19 cellular contexts compared by ENCODE assay signal in genomic region chr1:92043621-92044020, GRCh38. TPM values are rescaled to one million over a fixed set of nuclear protein-coding genes. Genes with fewer than 3 reads are reported as not detected.
DNase-seq lines count a peak whose midpoint lies in the region; ATAC-seq and TF ChIP-seq lines count a peak whose summit lies in the region.
"Had no signal": no experiment of that assay in that cellular context is flagged by ENCODE, and none has a peak within 500 bp of the region (broad histone marks: within the 10 kb centered on the region; RNA-seq: fewer than 3 reads in every experiment).

No MANE protein-coding gene starts in this region.

- H3K27me3 Mint-ChIP-seq in neural progenitor cell (ENCODE audit: insufficient read depth, low read depth) (no peaks in the 10 kb centered on the region), chondrocyte (ENCODE audit: low read depth) (no peaks in the 10 kb centered on the region)

- DNase-seq in NCI-H2081 (lab: John Stamatoyannopoulos, UW) (peak; percentile 1 to 6), NCI-H2081 treated with DMSO at 0.1 percent for 48 hours (lab: John Stamatoyannopoulos, UW) (no peak), NCI-H526 (lab: John Stamatoyannopoulos, UW) (peak; percentile 7 to 60), neural progenitor cell (ENCODE audit: low spot score) (peak; percentile 3), chondrocyte (ENCODE audit: low spot score) (no peak), RKO (ENCODE audit: low spot score) (no peak)
- DNase-seq: 8988T, DMS 273 treated with DMSO at 0.1 percent for 48 hours, Karpas-422, NCI-H1417 treated with DMSO at 0.1 percent for 48 hours, NCI-H2107, SHP77 had no signal

- ATAC-seq in GM18505 (IDR thresholded peaks at IDR 0.05; ENCODE audit: unreplicated experiment): no peak

- H2AFZ ChIP-seq in neural progenitor cell (replicated peaks): no peak overlapping the region
- H2AFZ ChIP-seq: PC-9 had no signal

- H3K4me1 Mint-ChIP-seq in neural progenitor cell (no peaks in the 10 kb centered on the region), chondrocyte (ENCODE audit: low read depth) (no peaks in the 10 kb centered on the region)

- H3K36me3 ChIP-seq in duodenal mucosa (ENCODE audit: control insufficient read depth in 1 of 2, insufficient read depth in 2 of 2, low read length in 2 of 2): no peaks in the 10 kb centered on the region
- H3K36me3 ChIP-seq in neural progenitor cell: no peaks in the 10 kb centered on the region
- H3K36me3 ChIP-seq: BLaER1 treated with 17β-estradiol and CSF1 and Interleukin-3, amounts not matched to agents 10 nM and 100 nM; HAP-1 had no signal

- no peaks in the 10 kb centered on the region for H3F3A ChIP-seq in neural progenitor cell (ENCODE audit: low read depth)

- H3K4me3 Mint-ChIP-seq in neural progenitor cell (no peak overlapping the region), chondrocyte (ENCODE audit: unreplicated experiment) (no peak overlapping the region)

- H3K36me3 Mint-ChIP-seq in neural progenitor cell: no peaks in the 10 kb centered on the region
- H3K36me3 Mint-ChIP-seq in chondrocyte (ENCODE audit: low read depth): no peaks in the 10 kb centered on the region

- H3K4me1 ChIP-seq in duodenal mucosa (ENCODE audit: control insufficient read depth in 1 of 2, insufficient read depth in 2 of 2, low read length in 2 of 2) (no peaks in the 10 kb centered on the region), neural progenitor cell (no peaks in the 10 kb centered on the region)
- H3K4me1 ChIP-seq: BLaER1 treated with 17β-estradiol and CSF1 and Interleukin-3, amounts not matched to agents 10 nM and 100 nM; HAP-1 had no signal

- H3K4me3 ChIP-seq in duodenal mucosa (ENCODE audit: low read depth in 1 of 2, low read length in 2 of 2) (no peak overlapping the region), neural progenitor cell (no peak overlapping the region)
- H3K4me3 ChIP-seq: BLaER1 treated with 17β-estradiol and CSF1 and Interleukin-3, amounts not matched to agents 10 nM and 100 nM; HAP-1; PC-9 had no signal

- H3K4me2 ChIP-seq in neural progenitor cell: no peak overlapping the region
- H3K4me2 ChIP-seq: BLaER1 treated with 17β-estradiol and CSF1 and Interleukin-3, amounts not matched to agents 10 nM and 100 nM; PC-9 had no signal

- no peak for TF ChIP-seq POLR2A in GM18505 (IDR thresholded peaks at IDR 0.05; ENCODE audit: borderline replicate concordance, extremely low read depth, insufficient read depth, insufficient read length)

- H3K27ac Mint-ChIP-seq in neural progenitor cell (no peak overlapping the region), chondrocyte (ENCODE audit: unreplicated experiment) (no peak overlapping the region)

- H3K9ac ChIP-seq in duodenal mucosa (ENCODE audit: low read depth in 1 of 2, low read length in 2 of 2): no peak overlapping the region
- H3K9ac ChIP-seq in neural progenitor cell: no peak overlapping the region
- H3K9ac ChIP-seq: BLaER1 treated with 17β-estradiol and CSF1 and Interleukin-3, amounts not matched to agents 10 nM and 100 nM had no signal

- H3K9me3 Mint-ChIP-seq in neural progenitor cell (no peaks in the 10 kb centered on the region), chondrocyte (ENCODE audit: low read depth) (no peaks in the 10 kb centered on the region)

- TF ChIP-seq CTCF in neural progenitor cell (IDR thresholded peaks at IDR 0.05) (no peak), chondrocyte (IDR thresholded peaks at IDR 0.05) (no peak)

- H3K9me3 ChIP-seq in duodenal mucosa (ENCODE audit: control insufficient read depth in 1 of 2, low read length in 2 of 2): no peaks in the 10 kb centered on the region
- no peaks in the 10 kb centered on the region for H3K9me3 ChIP-seq in neural progenitor cell (ENCODE audit: low read depth)
- H3K9me3 ChIP-seq: BLaER1 treated with 17β-estradiol and CSF1 and Interleukin-3, amounts not matched to agents 10 nM and 100 nM; HAP-1 had no signal

- H3K27me3 ChIP-seq in duodenal mucosa (ENCODE audit: control insufficient read depth in 1 of 2, insufficient read depth in 2 of 2, low read length in 2 of 2) (no peaks in the 10 kb centered on the region), neural progenitor cell (no peaks in the 10 kb centered on the region)
- H3K27me3 ChIP-seq: BLaER1 treated with 17β-estradiol and CSF1 and Interleukin-3, amounts not matched to agents 10 nM and 100 nM had no signal

- H3K27ac ChIP-seq in duodenal mucosa (ENCODE audit: low read depth, low read length): peak overlapping the region; percentile 10
- H3K27ac ChIP-seq in neural progenitor cell: no peak overlapping the region
- H3K27ac ChIP-seq: BLaER1 treated with 17β-estradiol and CSF1 and Interleukin-3, amounts not matched to agents 10 nM and 100 nM; PC-9 had no signal

- no peaks in the 10 kb centered on the region for H4K20me1 ChIP-seq in neural progenitor cell (ENCODE audit: low read depth)
- H4K20me1 ChIP-seq: BLaER1 treated with 17β-estradiol and CSF1 and Interleukin-3, amounts not matched to agents 10 nM and 100 nM had no signal

- no peaks in the 10 kb centered on the region for H3K79me2 ChIP-seq in neural progenitor cell (ENCODE audit: low read depth)

RNA-seq across cellular contexts. Expression of gene EPHX4, which starts 13.8 kb away (rescaled TPM):
- total RNA-seq in neural progenitor cell (ENCODE audit: low replicate concordance) (0.53 and 0.62 TPM in 2 replicates), chondrocyte (0.41 to 0.45 TPM in 2 of 3 replicates, not detected in the other)
- total RNA-seq: NCI-H460 had no signal

RNA-seq across cellular contexts. Expression of gene SETSIP, which starts 31.6 kb away (rescaled TPM):
- not detected in 2 replicates for total RNA-seq in neural progenitor cell (ENCODE audit: low replicate concordance)
- not detected in 3 replicates for total RNA-seq in chondrocyte
- total RNA-seq: Daoy, PC-9 had no signal

RNA-seq across cellular contexts. Expression of gene BTBD8, which starts 36.5 kb away (rescaled TPM):
- total RNA-seq in neural progenitor cell (ENCODE audit: low replicate concordance): 9.6 and 14.3 TPM in 2 replicates
- 2.3 to 2.6 TPM (median 2.5 TPM) in 3 replicates for total RNA-seq in chondrocyte

Comparison
In these comparisons a context has a peak if more than half of its experiments do, and no peak if none do; other contexts are left out.
1. DNase-seq: peak in NCI-H2081 (2 of 2), NCI-H526 (2 of 2) and neural progenitor cell (single experiment); none in NCI-H2081 treated with DMSO at 0.1 percent for 48 hours (single experiment), chondrocyte (single experiment) and RKO (single experiment).